10 cellular contexts compared by ENCODE assay signal in genomic region chr16:65782537-65783290, GRCh38.
DNase-seq lines count a peak whose midpoint lies in the region; ATAC-seq and TF ChIP-seq lines count a peak whose summit lies in the region.
"Had no signal": no experiment of that assay in that cellular context is flagged by ENCODE, and none has a peak within 500 bp of the region (broad histone marks: within the 10 kb centered on the region; RNA-seq: fewer than 3 reads in every experiment).

No MANE protein-coding gene starts in this region.

- no peak overlapping the region for H3K4me3 Mint-ChIP-seq in GM23338
- no peak overlapping the region for H3K4me3 Mint-ChIP-seq in natural killer cell treated with Interleukin-12 subunit alpha and Interleukin-12 subunit beta and Interleukin-15 and Interleukin-18, amount 100 ng/mL, for 72 hours

- no peak overlapping the region for H3K27ac Mint-ChIP-seq in GM23338
- H3K27ac Mint-ChIP-seq in natural killer cell treated with Interleukin-12 subunit alpha and Interleukin-12 subunit beta and Interleukin-15 and Interleukin-18, amount 100 ng/mL, for 72 hours = no peak overlapping the region

- no peak overlapping the region for H3K4me2 ChIP-seq in GM23338

- H3K36me3 Mint-ChIP-seq in GM23338 (ENCODE audit: low read depth) = peaks cover 7% of the 10 kb centered on the region
- H3K36me3 Mint-ChIP-seq in natural killer cell treated with Interleukin-12 subunit alpha and Interleukin-12 subunit beta and Interleukin-15 and Interleukin-18, amount 100 ng/mL, for 72 hours = no peaks in the 10 kb centered on the region

- ATAC-seq in GM23338 (no peak), SK-N-SH treated with all-trans-retinoic acid at 6 μM for 48 hours (peak; percentile 78), HG03039 (IDR thresholded peaks at IDR 0.05; ENCODE audit: unreplicated experiment) (no peak)
- ATAC-seq in natural killer cell treated with Interleukin-12 subunit alpha and Interleukin-12 subunit beta and Interleukin-15 and Interleukin-18, amount 100 ng/mL, for 72 hours = no peak

- H3K27me3 ChIP-seq in GM23338 (ENCODE audit: insufficient read depth) = no peaks in the 10 kb centered on the region

- no peaks in the 10 kb centered on the region for H3K36me3 ChIP-seq in GM23338 (ENCODE audit: insufficient read depth)

- H4K20me1 ChIP-seq in GM23338 (replicated peaks; ENCODE audit: insufficient read depth) = no peaks in the 10 kb centered on the region

- no peak overlapping the region for H3K27ac ChIP-seq in GM23338 (ENCODE audit: low read depth)

- no peaks in the 10 kb centered on the region for H3K4me1 Mint-ChIP-seq in GM23338
- no peaks in the 10 kb centered on the region for H3K4me1 Mint-ChIP-seq in natural killer cell treated with Interleukin-12 subunit alpha and Interleukin-12 subunit beta and Interleukin-15 and Interleukin-18, amount 100 ng/mL, for 72 hours (ENCODE audit: low read depth in 2 of 2)

- peaks cover 8% of the 10 kb centered on the region; the same call in 1 of the 3 replicates for H3K9me3 Mint-ChIP-seq in GM23338
- no peaks in the 10 kb centered on the region for H3K9me3 Mint-ChIP-seq in natural killer cell treated with Interleukin-12 subunit alpha and Interleukin-12 subunit beta and Interleukin-15 and Interleukin-18, amount 100 ng/mL, for 72 hours

- DNase-seq in GM23338 (ENCODE audit: low spot score) = no peak
- peak; percentile 83 for DNase-seq in fibroblast of pulmonary artery (ENCODE audit: low read depth)
- peak; percentile 7 for DNase-seq in skeletal muscle cell (ENCODE audit: low read depth)
- DNase-seq in activated T-cell treated with anti-CD3 and anti-CD28 coated beads for 4 hours = no peak
- DNase-seq in natural killer cell treated with Interleukin-12 subunit alpha and Interleukin-12 subunit beta and Interleukin-15 and Interleukin-18, amount 100 ng/mL, for 72 hours (ENCODE audit: low spot score) = no peak
- DNase-seq: activated CD4-positive, CD25-positive, alpha-beta regulatory T cell; DMS53; NCI-H526 treated with DMSO at 0.1 percent for 48 hours had no signal

- peak overlapping the region; percentile 43; the same call in 1 of the 2 replicates for H2AFZ ChIP-seq in GM23338

- H3K4me1 ChIP-seq in GM23338 (ENCODE audit: insufficient read depth) = no peaks in the 10 kb centered on the region

- no peaks in the 10 kb centered on the region for H3K79me2 ChIP-seq in GM23338 (replicated peaks; ENCODE audit: insufficient read depth)

- no peaks in the 10 kb centered on the region for H3F3A ChIP-seq in GM23338 (replicated peaks; ENCODE audit: low read depth)

- peaks cover 5% of the 10 kb centered on the region for H3K27me3 Mint-ChIP-seq in GM23338 (ENCODE audit: insufficient read depth, low read depth, poor library complexity)
- H3K27me3 Mint-ChIP-seq in natural killer cell treated with Interleukin-12 subunit alpha and Interleukin-12 subunit beta and Interleukin-15 and Interleukin-18, amount 100 ng/mL, for 72 hours = peaks cover 9 to 10% of the 10 kb centered on the region in 2 donors

- TF ChIP-seq CTCF in GM23338 (conservative IDR thresholded peaks at IDR 0.05; ENCODE audit: low read depth in 2 of 2) = no peak
- no peak for TF ChIP-seq CTCF in fibroblast of pulmonary artery (IDR thresholded peaks at IDR 0.05; ENCODE audit: low read length, missing control alignments)

- peaks cover 6% of the 10 kb centered on the region; the same call in 1 of the 2 replicates for H3K9me2 ChIP-seq in GM23338 (ENCODE audit: insufficient read depth)

- H3K4me3 ChIP-seq in GM23338 = no peak overlapping the region
- no peak overlapping the region for H3K4me3 ChIP-seq in fibroblast of pulmonary artery (replicated peaks; ENCODE audit: low read depth, low read length)
- H3K4me3 ChIP-seq in skeletal muscle cell (ENCODE audit: low read depth, low read length) = no peak overlapping the region

TF ChIP-seq in GM23338, 12 proteins besides CTCF, POLR2A, EP300 and RAD21 (continues in another document):
- TF ChIP-seq ETS1 (IDR thresholded peaks at IDR 0.05) = no peak
- TF ChIP-seq CREB1 (CRISPR knock-in tag; IDR thresholded peaks at IDR 0.05; ENCODE audit: low read depth) = no peak
- TF ChIP-seq NANOG (IDR thresholded peaks at IDR 0.05; ENCODE audit: borderline replicate concordance) = no peak
- TF ChIP-seq REST (IDR thresholded peaks at IDR 0.05; ENCODE audit: unreplicated experiment) = no peak
- TF ChIP-seq ZNF331 (CRISPR knock-in tag; IDR thresholded peaks at IDR 0.05; ENCODE audit: low read depth) = no peak

TF ChIP-seq in SK-N-SH treated with all-trans-retinoic acid at 6 μM for 48 hours, 23 proteins besides CTCF, POLR2A, EP300 and RAD21:
- TF ChIP-seq PPARA (CRISPR knock-in tag; IDR thresholded peaks at IDR 0.05; ENCODE audit: borderline replicate concordance) = no peak
- no peak for TF ChIP-seq GLIS3 (CRISPR knock-in tag; IDR thresholded peaks at IDR 0.05)
- no peak for TF ChIP-seq TCF4 (CRISPR knock-in tag; IDR thresholded peaks at IDR 0.05; ENCODE audit: borderline replicate concordance)
- no peak for TF ChIP-seq ISL1 (CRISPR knock-in tag; IDR thresholded peaks at IDR 0.05)
- TF ChIP-seq, protein P1, sequence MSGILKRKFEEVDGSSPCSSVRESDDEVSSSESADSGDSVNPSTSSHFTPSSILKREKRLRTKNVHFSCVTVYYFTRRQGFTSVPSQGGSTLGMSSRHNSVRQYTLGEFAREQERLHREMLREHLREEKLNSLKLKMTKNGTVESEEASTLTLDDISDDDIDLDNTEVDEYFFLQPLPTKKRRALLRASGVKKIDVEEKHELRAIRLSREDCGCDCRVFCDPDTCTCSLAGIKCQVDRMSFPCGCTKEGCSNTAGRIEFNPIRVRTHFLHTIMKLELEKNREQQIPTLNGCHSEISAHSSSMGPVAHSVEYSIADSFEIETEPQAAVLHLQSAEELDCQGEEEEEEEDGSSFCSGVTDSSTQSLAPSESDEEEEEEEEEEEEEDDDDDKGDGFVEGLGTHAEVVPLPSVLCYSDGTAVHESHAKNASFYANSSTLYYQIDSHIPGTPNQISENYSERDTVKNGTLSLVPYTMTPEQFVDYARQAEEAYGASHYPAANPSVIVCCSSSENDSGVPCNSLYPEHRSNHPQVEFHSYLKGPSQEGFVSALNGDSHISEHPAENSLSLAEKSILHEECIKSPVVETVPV (CRISPR knock-in tag; IDR thresholded peaks at IDR 0.05) = no peak
- TF ChIP-seq SNAI2 (CRISPR knock-in tag; IDR thresholded peaks at IDR 0.05) = no peak
- TF ChIP-seq RARB (CRISPR knock-in tag; IDR thresholded peaks at IDR 0.05) = no peak
- TF ChIP-seq ESRRG (CRISPR knock-in tag; IDR thresholded peaks at IDR 0.05) = no peak
- no peak for TF ChIP-seq ZNF565 (CRISPR knock-in tag; conservative IDR thresholded peaks at IDR 0.05; ENCODE audit: low read depth)

Comparison
In these comparisons a context has a peak if more than half of its experiments do, and no peak if none do; other contexts are left out.
1. DNase-seq: peak in fibroblast of pulmonary artery (single experiment) and skeletal muscle cell (single experiment); none in GM23338 (single experiment), activated T-cell treated with anti-CD3 and anti-CD28 coated beads for 4 hours (single experiment) and natural killer cell treated with Interleukin-12 subunit alpha and Interleukin-12 subunit beta and Interleukin-15 and Interleukin-18, amount 100 ng/mL, for 72 hours (single experiment).